ENCODE assay signal across 20 cellular contexts in the genomic region with DNA sequence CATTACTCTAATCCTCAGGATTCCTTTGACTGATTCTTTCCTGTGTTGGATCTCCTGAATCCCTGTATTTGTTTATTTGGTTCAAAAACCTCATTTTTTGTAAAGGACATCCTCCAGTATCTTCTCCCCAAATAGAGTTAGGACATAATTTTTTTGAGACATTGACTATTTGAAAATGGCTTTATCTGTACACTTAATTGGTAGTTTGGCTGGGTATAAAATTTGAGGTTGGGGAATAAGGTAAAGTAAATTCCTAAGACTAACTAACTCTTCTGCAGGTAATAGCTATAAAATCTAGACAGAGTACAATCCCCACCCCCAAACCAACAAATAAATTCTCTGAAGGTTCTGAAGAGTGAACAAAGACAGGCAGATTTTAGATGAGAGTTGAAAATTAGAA.
DNase-seq lines count a peak whose midpoint lies in the region; ATAC-seq, FAIRE-seq and TF ChIP-seq lines count a peak whose summit lies in the region.
"Had no signal": no experiment of that assay in that cellular context is flagged by ENCODE, and none has a peak within 500 bp of the region (broad histone marks: within the 10 kb centered on the region; RNA-seq: fewer than 3 reads in every experiment).

No MANE protein-coding gene starts in this region.

- DNase-seq in HepG2 (ENCODE audit: low spot score) (no peak), right lobe of liver (no peak), K562 (ENCODE audit: extremely low read depth in 1 of 4, low spot score in 3 of 4) (no peak), globus pallidus (ENCODE audit: low spot score) (no peak), SIG-M5 (lab: John Stamatoyannopoulos, UW) (no peak)
- DNase-seq: AML-193; Caco-2; Calu3; CD4-positive, alpha-beta T cell; CD8-positive, alpha-beta T cell; DND-41; EL; GDM1 had no signal

- TF ChIP-seq RAD21 in HepG2 (CRISPR knock-in tag; IDR thresholded peaks at IDR 0.05) (no peak), K562 (CRISPR knock-in tag; conservative IDR thresholded peaks at IDR 0.05 in 1 of 2, IDR thresholded peaks at IDR 0.05 in 1 of 2) (no peak)

- TF ChIP-seq CTCF in HepG2 (CRISPR knock-in tag; IDR thresholded peaks at IDR 0.05), result no peak
- TF ChIP-seq CTCF in right lobe of liver (IDR thresholded peaks at IDR 0.05), result no peak
- TF ChIP-seq CTCF in K562 (IDR thresholded peaks at IDR 0.05 in 2 of 3, conservative IDR thresholded peaks at IDR 0.05 in 1 of 3; ENCODE audit: insufficient read depth in 2 of 3, low read depth in 1 of 3, low read length in 3 of 3), result no peak

- TF ChIP-seq POLR2A in HepG2 (IDR thresholded peaks at IDR 0.05; ENCODE audit: insufficient read depth in 1 of 2, low read depth in 2 of 2, low read length in 2 of 2) (no peak), right lobe of liver (IDR thresholded peaks at IDR 0.05) (no peak), K562 (conservative IDR thresholded peaks at IDR 0.05) (no peak)

- no peak overlapping the region for H3K9ac ChIP-seq in HepG2 (ENCODE audit: insufficient read depth, low read depth, low read length)
- H3K9ac ChIP-seq in K562 (ENCODE audit: insufficient read depth in 1 of 2, low read depth in 2 of 2, low read length in 2 of 2), result no peak overlapping the region
- H3K9ac ChIP-seq: BLaER1 treated with 17β-estradiol and CSF1 and Interleukin-3, amounts not matched to agents 10 nM and 100 nM had no signal

- H3K4me3 ChIP-seq in HepG2 (replicated peaks in 1 of 3; ENCODE audit: insufficient read depth in 1 of 3, low read depth in 2 of 3, low read length in 3 of 3) (no peak overlapping the region), right lobe of liver (no peak overlapping the region), K562 (no peak overlapping the region)
- H3K4me3 ChIP-seq: A549; BLaER1 treated with 17β-estradiol and CSF1 and Interleukin-3, amounts not matched to agents 10 nM and 100 nM; GM12878 had no signal

- H3K4me2 ChIP-seq in HepG2 (ENCODE audit: low read depth, low read length), result no peak overlapping the region
- H3K4me2 ChIP-seq in K562 (ENCODE audit: insufficient read depth, low read length), result no peak overlapping the region
- H3K4me2 ChIP-seq: A549; BLaER1 treated with 17β-estradiol and CSF1 and Interleukin-3, amounts not matched to agents 10 nM and 100 nM had no signal

- no peak for TF ChIP-seq EP300 in HepG2 (IDR thresholded peaks at IDR 0.05; ENCODE audit: low read depth in 2 of 2, low read length in 2 of 2)
- no peak for TF ChIP-seq EP300 in HepG2 (CRISPR knock-in tag; IDR thresholded peaks at IDR 0.05; ENCODE audit: borderline replicate concordance)
- TF ChIP-seq EP300 in K562 (IDR thresholded peaks at IDR 0.05; ENCODE audit: low read length), result no peak

- H3K36me3 ChIP-seq in HepG2 (replicated peaks in 1 of 2; ENCODE audit: control insufficient read depth in 1 of 2, insufficient read depth in 2 of 2, low read length in 2 of 2) (0 out of 5 replicates have a peak, but pooled peaks cover 0 to 1% of the 10 kb centered on the region in 2 experiments), right lobe of liver (no peaks in the 10 kb centered on the region), K562 (ENCODE audit: control insufficient read depth, insufficient read depth, low read length) (no peaks in the 10 kb centered on the region)
- H3K36me3 ChIP-seq: BLaER1 treated with 17β-estradiol and CSF1 and Interleukin-3, amounts not matched to agents 10 nM and 100 nM had no signal

- BruUV-seq in HepG2 (replicated peaks; lab: Mats Ljungman, UMichigan) (no TSS peak), K562 (replicated peaks; lab: Mats Ljungman, UMichigan) (no TSS peak)

- H4K20me1 ChIP-seq in HepG2 (ENCODE audit: insufficient read depth, low read length) (0 out of 2 replicates have a peak, but pooled peaks cover 8% of the 10 kb centered on the region), K562 (replicated peaks; ENCODE audit: control insufficient read depth, insufficient read depth, low read length) (no peaks in the 10 kb centered on the region)
- H4K20me1 ChIP-seq: BLaER1 treated with 17β-estradiol and CSF1 and Interleukin-3, amounts not matched to agents 10 nM and 100 nM had no signal

- no peak overlapping the region for H2AFZ ChIP-seq in HepG2 (ENCODE audit: low read length)
- no peak overlapping the region for H2AFZ ChIP-seq in K562 (ENCODE audit: low read depth, low read length)

- in situ Hi-C loops in HepG2 (cut with HindIII; ENCODE audit: extremely low pct_ligation_motif_present, low pct_unique_long_range_greater_than_20kb) (no loop called here), K562 (cut with MboI) (loop anchor here (25.0 kb wide), 1 partner anchor 550 kb away; no protein-coding TSS in a partner anchor)

- no peaks in the 10 kb centered on the region for H3K9me1 ChIP-seq in K562 (ENCODE audit: control insufficient read depth, insufficient read depth, low read length)

- intact Hi-C loops in HepG2 (cut with micrococcal nuclease; ENCODE audit: unreplicated experiment) (no loop called here), right lobe of liver (cut with DNase I) (no loop called here), K562 (cut with micrococcal nuclease) (no loop called here)

- H3K27ac ChIP-seq in HepG2 (ENCODE audit: extremely low read length, insufficient read depth, low read length), result no peak overlapping the region
- H3K27ac ChIP-seq in right lobe of liver, result no peak overlapping the region
- no peak overlapping the region for H3K27ac ChIP-seq in K562 (ENCODE audit: extremely low read depth, low read depth, low read length)
- H3K27ac ChIP-seq: 22Rv1; A549; BLaER1 treated with 17β-estradiol and CSF1 and Interleukin-3, amounts not matched to agents 10 nM and 100 nM; C4-2B had no signal

- H3K4me1 ChIP-seq in HepG2 (ENCODE audit: insufficient read depth, low read length) (no peaks in the 10 kb centered on the region), right lobe of liver (no peaks in the 10 kb centered on the region), K562 (replicated peaks in 1 of 2; ENCODE audit: control insufficient read depth in 2 of 2, insufficient read depth in 2 of 2, low read length in 2 of 2) (no peaks in the 10 kb centered on the region)
- H3K4me1 ChIP-seq: A549, Caco-2 had no signal

- peaks cover 21% of the 10 kb centered on the region for H3K9me3 ChIP-seq in HepG2 (ENCODE audit: low read length)
- H3K9me3 ChIP-seq in right lobe of liver, result peaks cover 0 to 12% (median 0%) of the 10 kb centered on the region in 4 donors
- H3K9me3 ChIP-seq in K562 (replicated peaks; ENCODE audit: control insufficient read depth, insufficient read depth, low read depth, low read length), result peaks cover 2% of the 10 kb centered on the region

- no peaks in the 10 kb centered on the region for H3K79me2 ChIP-seq in HepG2 (ENCODE audit: insufficient read depth, low read length)
- no peaks in the 10 kb centered on the region for H3K79me2 ChIP-seq in K562 (ENCODE audit: control insufficient read depth, insufficient read depth, low read length)

- ATAC-seq in HepG2 (no peak), right lobe of liver (no peak), K562 (no peak)
- ATAC-seq: A549; CD8-positive, alpha-beta T cell; GM12878 had no signal

- FAIRE-seq in HepG2 (lab: Jason Lieb, UNC) (no peak), K562 (lab: Jason Lieb, UNC) (no peak)
- FAIRE-seq: A549, D721Med, GM12878, GM19239 had no signal

- CTCF ChIA-PET in HepG2 (lab: Yijun Ruan, JAX; ENCODE audit: low intra/inter-chr PET ratio, low total read pairs) (no interaction called here), K562 (lab: Yijun Ruan, JAX; ENCODE audit: low intra/inter-chr PET ratio) (no interaction called here)

- POLR2A ChIA-PET in HepG2 (lab: Yijun Ruan, JAX), result no interaction called here
- POLR2A ChIA-PET in K562 (lab: Yijun Ruan, JAX), result no interaction called here

- H3K27me3 ChIP-seq in HepG2 (ENCODE audit: control insufficient read depth in 1 of 2, insufficient read depth in 2 of 2, low read length in 2 of 2) (no peaks in the 10 kb centered on the region), right lobe of liver (no peaks in the 10 kb centered on the region), K562 (ENCODE audit: control insufficient read depth in 2 of 2, insufficient read depth in 2 of 2, low read length in 2 of 2) (peaks cover 7 to 28% of the 10 kb centered on the region in 2 experiments; a peak in 3 of 5 replicates)
- H3K27me3 ChIP-seq: BLaER1 treated with 17β-estradiol and CSF1 and Interleukin-3, amounts not matched to agents 10 nM and 100 nM had no signal

TF ChIP-seq in HepG2, 621 proteins besides CTCF, POLR2A, EP300 and RAD21 (continues in another document):
- TF ChIP-seq, protein P1, sequence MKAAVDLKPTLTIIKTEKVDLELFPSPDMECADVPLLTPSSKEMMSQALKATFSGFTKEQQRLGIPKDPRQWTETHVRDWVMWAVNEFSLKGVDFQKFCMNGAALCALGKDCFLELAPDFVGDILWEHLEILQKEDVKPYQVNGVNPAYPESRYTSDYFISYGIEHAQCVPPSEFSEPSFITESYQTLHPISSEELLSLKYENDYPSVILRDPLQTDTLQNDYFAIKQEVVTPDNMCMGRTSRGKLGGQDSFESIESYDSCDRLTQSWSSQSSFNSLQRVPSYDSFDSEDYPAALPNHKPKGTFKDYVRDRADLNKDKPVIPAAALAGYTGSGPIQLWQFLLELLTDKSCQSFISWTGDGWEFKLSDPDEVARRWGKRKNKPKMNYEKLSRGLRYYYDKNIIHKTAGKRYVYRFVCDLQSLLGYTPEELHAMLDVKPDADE (CRISPR knock-in tag; IDR thresholded peaks at IDR 0.05), result no peak

TF ChIP-seq in K562, 482 proteins besides CTCF, POLR2A, EP300 and RAD21 (continues in another document):
- peak; percentile 91 for TF ChIP-seq ZFP1 (CRISPR knock-in tag; IDR thresholded peaks at IDR 0.05)
